ENCODE assay signal across 3 cellular contexts in genomic region chr12:54016051-54016450, GRCh38.
TF ChIP-seq lines count a peak whose summit lies in the region.

No MANE protein-coding gene starts in this region.

TF ChIP-seq in SK-N-SH, 30 proteins besides CTCF, POLR2A, EP300 and RAD21 (continues in another document):
- TF ChIP-seq FOSL2 (IDR thresholded peaks at IDR 0.05; ENCODE audit: borderline replicate concordance, low read depth) (no peak), CHD2 (IDR thresholded peaks at IDR 0.05; ENCODE audit: low read length, partially characterized antibody) (no peak), POLR2AphosphoS5 (IDR thresholded peaks at IDR 0.05; ENCODE audit: low read depth, low read length) (no peak), YY1 (IDR thresholded peaks at IDR 0.05; ENCODE audit: low read depth) (no peak), USF2 (IDR thresholded peaks at IDR 0.05; ENCODE audit: borderline replicate concordance, low read depth, low read length) (no peak), EZH2phosphoT487 (IDR thresholded peaks at IDR 0.05; ENCODE audit: borderline replicate concordance, low read depth) (no peak), RCOR1 (IDR thresholded peaks at IDR 0.05; ENCODE audit: low read length) (no peak), SMC3 (IDR thresholded peaks at IDR 0.05; ENCODE audit: low read depth, low read length) (no peak), FOXJ3 (CRISPR knock-in tag; IDR thresholded peaks at IDR 0.05) (no peak), FOXM1 (IDR thresholded peaks at IDR 0.05; ENCODE audit: low read depth) (no peak), MAX (IDR thresholded peaks at IDR 0.05; ENCODE audit: low read depth) (no peak), GATA2 (CRISPR knock-in tag; IDR thresholded peaks at IDR 0.05) (no peak), RXRA (IDR thresholded peaks at IDR 0.05; ENCODE audit: borderline replicate concordance, low read depth) (no peak), GABPA (IDR thresholded peaks at IDR 0.05; ENCODE audit: low read depth) (no peak)
- TF ChIP-seq, protein P1, sequence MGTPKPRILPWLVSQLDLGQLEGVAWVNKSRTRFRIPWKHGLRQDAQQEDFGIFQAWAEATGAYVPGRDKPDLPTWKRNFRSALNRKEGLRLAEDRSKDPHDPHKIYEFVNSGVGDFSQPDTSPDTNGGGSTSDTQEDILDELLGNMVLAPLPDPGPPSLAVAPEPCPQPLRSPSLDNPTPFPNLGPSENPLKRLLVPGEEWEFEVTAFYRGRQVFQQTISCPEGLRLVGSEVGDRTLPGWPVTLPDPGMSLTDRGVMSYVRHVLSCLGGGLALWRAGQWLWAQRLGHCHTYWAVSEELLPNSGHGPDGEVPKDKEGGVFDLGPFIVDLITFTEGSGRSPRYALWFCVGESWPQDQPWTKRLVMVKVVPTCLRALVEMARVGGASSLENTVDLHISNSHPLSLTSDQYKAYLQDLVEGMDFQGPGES (IDR thresholded peaks at IDR 0.05; ENCODE audit: low read depth, low read length) = no peak
- TF ChIP-seq, protein P2, sequence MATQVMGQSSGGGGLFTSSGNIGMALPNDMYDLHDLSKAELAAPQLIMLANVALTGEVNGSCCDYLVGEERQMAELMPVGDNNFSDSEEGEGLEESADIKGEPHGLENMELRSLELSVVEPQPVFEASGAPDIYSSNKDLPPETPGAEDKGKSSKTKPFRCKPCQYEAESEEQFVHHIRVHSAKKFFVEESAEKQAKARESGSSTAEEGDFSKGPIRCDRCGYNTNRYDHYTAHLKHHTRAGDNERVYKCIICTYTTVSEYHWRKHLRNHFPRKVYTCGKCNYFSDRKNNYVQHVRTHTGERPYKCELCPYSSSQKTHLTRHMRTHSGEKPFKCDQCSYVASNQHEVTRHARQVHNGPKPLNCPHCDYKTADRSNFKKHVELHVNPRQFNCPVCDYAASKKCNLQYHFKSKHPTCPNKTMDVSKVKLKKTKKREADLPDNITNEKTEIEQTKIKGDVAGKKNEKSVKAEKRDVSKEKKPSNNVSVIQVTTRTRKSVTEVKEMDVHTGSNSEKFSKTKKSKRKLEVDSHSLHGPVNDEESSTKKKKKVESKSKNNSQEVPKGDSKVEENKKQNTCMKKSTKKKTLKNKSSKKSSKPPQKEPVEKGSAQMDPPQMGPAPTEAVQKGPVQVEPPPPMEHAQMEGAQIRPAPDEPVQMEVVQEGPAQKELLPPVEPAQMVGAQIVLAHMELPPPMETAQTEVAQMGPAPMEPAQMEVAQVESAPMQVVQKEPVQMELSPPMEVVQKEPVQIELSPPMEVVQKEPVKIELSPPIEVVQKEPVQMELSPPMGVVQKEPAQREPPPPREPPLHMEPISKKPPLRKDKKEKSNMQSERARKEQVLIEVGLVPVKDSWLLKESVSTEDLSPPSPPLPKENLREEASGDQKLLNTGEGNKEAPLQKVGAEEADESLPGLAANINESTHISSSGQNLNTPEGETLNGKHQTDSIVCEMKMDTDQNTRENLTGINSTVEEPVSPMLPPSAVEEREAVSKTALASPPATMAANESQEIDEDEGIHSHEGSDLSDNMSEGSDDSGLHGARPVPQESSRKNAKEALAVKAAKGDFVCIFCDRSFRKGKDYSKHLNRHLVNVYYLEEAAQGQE (IDR thresholded peaks at IDR 0.05; ENCODE audit: low read depth, low read length) = no peak

TF ChIP-seq in SK-N-SH treated with all-trans-retinoic acid at 6 μM for 48 hours, 23 proteins besides CTCF, POLR2A, EP300 and RAD21:
- TF ChIP-seq, protein P3, sequence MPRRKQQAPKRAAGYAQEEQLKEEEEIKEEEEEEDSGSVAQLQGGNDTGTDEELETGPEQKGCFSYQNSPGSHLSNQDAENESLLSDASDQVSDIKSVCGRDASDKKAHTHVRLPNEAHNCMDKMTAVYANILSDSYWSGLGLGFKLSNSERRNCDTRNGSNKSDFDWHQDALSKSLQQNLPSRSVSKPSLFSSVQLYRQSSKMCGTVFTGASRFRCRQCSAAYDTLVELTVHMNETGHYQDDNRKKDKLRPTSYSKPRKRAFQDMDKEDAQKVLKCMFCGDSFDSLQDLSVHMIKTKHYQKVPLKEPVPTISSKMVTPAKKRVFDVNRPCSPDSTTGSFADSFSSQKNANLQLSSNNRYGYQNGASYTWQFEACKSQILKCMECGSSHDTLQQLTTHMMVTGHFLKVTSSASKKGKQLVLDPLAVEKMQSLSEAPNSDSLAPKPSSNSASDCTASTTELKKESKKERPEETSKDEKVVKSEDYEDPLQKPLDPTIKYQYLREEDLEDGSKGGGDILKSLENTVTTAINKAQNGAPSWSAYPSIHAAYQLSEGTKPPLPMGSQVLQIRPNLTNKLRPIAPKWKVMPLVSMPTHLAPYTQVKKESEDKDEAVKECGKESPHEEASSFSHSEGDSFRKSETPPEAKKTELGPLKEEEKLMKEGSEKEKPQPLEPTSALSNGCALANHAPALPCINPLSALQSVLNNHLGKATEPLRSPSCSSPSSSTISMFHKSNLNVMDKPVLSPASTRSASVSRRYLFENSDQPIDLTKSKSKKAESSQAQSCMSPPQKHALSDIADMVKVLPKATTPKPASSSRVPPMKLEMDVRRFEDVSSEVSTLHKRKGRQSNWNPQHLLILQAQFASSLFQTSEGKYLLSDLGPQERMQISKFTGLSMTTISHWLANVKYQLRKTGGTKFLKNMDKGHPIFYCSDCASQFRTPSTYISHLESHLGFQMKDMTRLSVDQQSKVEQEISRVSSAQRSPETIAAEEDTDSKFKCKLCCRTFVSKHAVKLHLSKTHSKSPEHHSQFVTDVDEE (CRISPR knock-in tag; IDR thresholded peaks at IDR 0.05) = no peak
- no peak for TF ChIP-seq RARB (CRISPR knock-in tag; IDR thresholded peaks at IDR 0.05)
- TF ChIP-seq CREB5 (CRISPR knock-in tag; IDR thresholded peaks at IDR 0.05; ENCODE audit: low read depth) = no peak
- TF ChIP-seq GLIS3 (CRISPR knock-in tag; IDR thresholded peaks at IDR 0.05) = no peak

TF ChIP-seq in GM12878, 131 proteins besides CTCF, POLR2A, EP300 and RAD21:
- TF ChIP-seq POLR2AphosphoS2 (IDR thresholded peaks at IDR 0.05; ENCODE audit: low read depth, low read length) = no peak
- TF ChIP-seq TAF1 (IDR thresholded peaks at IDR 0.05; ENCODE audit: borderline replicate concordance, low read depth, low read length) = no peak
- no peak for TF ChIP-seq BHLHE40 (IDR thresholded peaks at IDR 0.05; ENCODE audit: borderline replicate concordance in 1 of 2, low read depth in 2 of 2, low read length in 1 of 2)
- no peak for TF ChIP-seq FOS (IDR thresholded peaks at IDR 0.05; ENCODE audit: borderline replicate concordance, extremely low read depth, insufficient read length)
- no peak for TF ChIP-seq BACH1 (IDR thresholded peaks at IDR 0.05; ENCODE audit: borderline replicate concordance)
- TF ChIP-seq MTA2 (IDR thresholded peaks at IDR 0.05; ENCODE audit: low read depth) = no peak
- TF ChIP-seq NFXL1 (IDR thresholded peaks at IDR 0.05; ENCODE audit: borderline replicate concordance) = no peak
- TF ChIP-seq SREBF1 (IDR thresholded peaks at IDR 0.05; ENCODE audit: low read length) = no peak
- TF ChIP-seq KAT2A (conservative IDR thresholded peaks at IDR 0.05; ENCODE audit: control insufficient read depth, low read depth, low read length) = no peak
- TF ChIP-seq, protein P4, sequence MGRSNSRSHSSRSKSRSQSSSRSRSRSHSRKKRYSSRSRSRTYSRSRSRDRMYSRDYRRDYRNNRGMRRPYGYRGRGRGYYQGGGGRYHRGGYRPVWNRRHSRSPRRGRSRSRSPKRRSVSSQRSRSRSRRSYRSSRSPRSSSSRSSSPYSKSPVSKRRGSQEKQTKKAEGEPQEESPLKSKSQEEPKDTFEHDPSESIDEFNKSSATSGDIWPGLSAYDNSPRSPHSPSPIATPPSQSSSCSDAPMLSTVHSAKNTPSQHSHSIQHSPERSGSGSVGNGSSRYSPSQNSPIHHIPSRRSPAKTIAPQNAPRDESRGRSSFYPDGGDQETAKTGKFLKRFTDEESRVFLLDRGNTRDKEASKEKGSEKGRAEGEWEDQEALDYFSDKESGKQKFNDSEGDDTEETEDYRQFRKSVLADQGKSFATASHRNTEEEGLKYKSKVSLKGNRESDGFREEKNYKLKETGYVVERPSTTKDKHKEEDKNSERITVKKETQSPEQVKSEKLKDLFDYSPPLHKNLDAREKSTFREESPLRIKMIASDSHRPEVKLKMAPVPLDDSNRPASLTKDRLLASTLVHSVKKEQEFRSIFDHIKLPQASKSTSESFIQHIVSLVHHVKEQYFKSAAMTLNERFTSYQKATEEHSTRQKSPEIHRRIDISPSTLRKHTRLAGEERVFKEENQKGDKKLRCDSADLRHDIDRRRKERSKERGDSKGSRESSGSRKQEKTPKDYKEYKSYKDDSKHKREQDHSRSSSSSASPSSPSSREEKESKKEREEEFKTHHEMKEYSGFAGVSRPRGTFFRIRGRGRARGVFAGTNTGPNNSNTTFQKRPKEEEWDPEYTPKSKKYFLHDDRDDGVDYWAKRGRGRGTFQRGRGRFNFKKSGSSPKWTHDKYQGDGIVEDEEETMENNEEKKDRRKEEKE (IDR thresholded peaks at IDR 0.05) = no peak
- TF ChIP-seq RUNX3 (IDR thresholded peaks at IDR 0.05; ENCODE audit: low read length) = no peak
